20 cellular contexts compared by ENCODE assay signal in genomic region chr4:75302648-75303047, GRCh38.
DNase-seq lines count a peak whose midpoint lies in the region; ATAC-seq, FAIRE-seq and TF ChIP-seq lines count a peak whose summit lies in the region.
"Had no signal": no experiment of that assay in that cellular context is flagged by ENCODE, and none has a peak within 500 bp of the region (broad histone marks: within the 10 kb centered on the region; RNA-seq: fewer than 3 reads in every experiment).

No MANE protein-coding gene starts in this region.

- RAD21 ChIA-PET in GM12878 (lab: Charles Lee; ENCODE audit: unreplicated experiment): no interaction called here

- H3K79me2 ChIP-seq in GM12878 (ENCODE audit: control insufficient read depth, insufficient read depth, low read length) (no peaks in the 10 kb centered on the region), smooth muscle cell (ENCODE audit: low read depth) (no peaks in the 10 kb centered on the region), GM23248 (ENCODE audit: insufficient read depth) (no peaks in the 10 kb centered on the region), HepG2 (ENCODE audit: insufficient read depth, low read length) (no peaks in the 10 kb centered on the region)

- no peaks in the 10 kb centered on the region for H3K4me1 ChIP-seq in GM12878 (ENCODE audit: control insufficient read depth, insufficient read depth, low read length)
- H3K4me1 ChIP-seq in smooth muscle cell (ENCODE audit: low read depth): peaks cover 10% of the 10 kb centered on the region
- H3K4me1 ChIP-seq in GM23248 (ENCODE audit: insufficient read depth): no peaks in the 10 kb centered on the region
- H3K4me1 ChIP-seq in HepG2 (ENCODE audit: insufficient read depth, low read length): no peaks in the 10 kb centered on the region
- H3K4me1 ChIP-seq: BE2C, Caco-2 had no signal

- TF ChIP-seq RAD21 in GM12878 (IDR thresholded peaks at IDR 0.05; ENCODE audit: insufficient read depth, low read depth, low read length) (no peak), HepG2 (CRISPR knock-in tag; IDR thresholded peaks at IDR 0.05) (no peak)

- no peaks in the 10 kb centered on the region for H3K9me2 ChIP-seq in GM23248 (ENCODE audit: insufficient read depth)

- FAIRE-seq in GM12878 (lab: Jason Lieb, UNC): no peak
- FAIRE-seq in HepG2 (lab: Jason Lieb, UNC): no peak
- FAIRE-seq: G401.6, H1 had no signal

- H3K27ac ChIP-seq in GM12878 (ENCODE audit: control insufficient read depth, insufficient read depth) (no peak overlapping the region), smooth muscle cell (ENCODE audit: low read depth) (no peak overlapping the region), GM23248 (no peak overlapping the region), HepG2 (ENCODE audit: extremely low read length, insufficient read depth, low read length) (no peak overlapping the region)
- H3K27ac ChIP-seq: KMS-11 had no signal

- H3K36me3 ChIP-seq in GM12878 (ENCODE audit: control insufficient read depth in 2 of 2, insufficient read depth in 2 of 2, low read length in 1 of 2) (no peaks in the 10 kb centered on the region), smooth muscle cell (ENCODE audit: low read depth) (no peaks in the 10 kb centered on the region), GM23248 (ENCODE audit: low read depth) (no peaks in the 10 kb centered on the region), HepG2 (replicated peaks in 1 of 2; ENCODE audit: control insufficient read depth in 1 of 2, insufficient read depth in 2 of 2, low read length in 2 of 2) (no peaks in the 10 kb centered on the region)
- H3K36me3 ChIP-seq: BE2C, MG63 had no signal

- BruUV-seq in GM12878 (replicated peaks; lab: Mats Ljungman, UMichigan): no TSS peak
- no TSS peak for BruUV-seq in HepG2 (replicated peaks; lab: Mats Ljungman, UMichigan)

- CTCF ChIA-PET in GM12878 (lab: Yijun Ruan, JAX) (no interaction called here), HepG2 (lab: Yijun Ruan, JAX; ENCODE audit: low intra/inter-chr PET ratio, low total read pairs) (no interaction called here)

- TF ChIP-seq EP300 in GM12878 (IDR thresholded peaks at IDR 0.05; ENCODE audit: borderline replicate concordance in 1 of 2, control insufficient read depth in 1 of 2, low read depth in 2 of 2, low read length in 2 of 2): no peak
- no peak for TF ChIP-seq EP300 in HepG2 (IDR thresholded peaks at IDR 0.05; ENCODE audit: low read depth in 2 of 2, low read length in 2 of 2)
- no peak for TF ChIP-seq EP300 in HepG2 (CRISPR knock-in tag; IDR thresholded peaks at IDR 0.05; ENCODE audit: borderline replicate concordance)

- H3F3A ChIP-seq in smooth muscle cell (ENCODE audit: low read depth) (no peaks in the 10 kb centered on the region), GM23248 (ENCODE audit: insufficient read depth) (no peaks in the 10 kb centered on the region)

- H3K9ac ChIP-seq in GM12878 (ENCODE audit: control insufficient read depth, insufficient read depth, low read length) (no peak overlapping the region), smooth muscle cell (ENCODE audit: low read depth) (no peak overlapping the region), GM23248 (no peak overlapping the region), HepG2 (ENCODE audit: insufficient read depth, low read depth, low read length) (no peak overlapping the region)
- H3K9ac ChIP-seq: KMS-11 had no signal

- DNase-seq in NOMO-1 (lab: John Stamatoyannopoulos, UW; ENCODE audit: unreplicated experiment in 2 of 2) (peak; percentile 30 to 54), NOMO-1 treated with dmso at 0.1 percent for 144 hours (lab: John Stamatoyannopoulos, UW; ENCODE audit: unreplicated experiment) (no peak), NOMO-1 treated with DMSO at 0.1 percent for 48 hours (lab: John Stamatoyannopoulos, UW; ENCODE audit: unreplicated experiment) (peak; percentile 64), GM12878 (ENCODE audit: low read depth, low spot score) (no peak), smooth muscle cell (lab: John Stamatoyannopoulos, UW; ENCODE audit: unreplicated experiment) (no peak), GM23248 (no peak), NCI-H2171 treated with DMSO at 0.1 percent for 48 hours (lab: John Stamatoyannopoulos, UW) (no peak), HepG2 (ENCODE audit: low spot score) (no peak)
- DNase-seq: BE2C; Caco-2; CD4-positive, alpha-beta T cell; MG63; NCI-H1694 treated with DMSO at 0.1 percent for 48 hours; NCI-H2107; NCI-H345; NCI-H524 treated with DMSO at 0.1 percent for 48 hours; NK-92 treated with Interleukin-12 subunit alpha and Interleukin-12 subunit beta, amount 100 ng/mL, for 24 hours had no signal

- no peaks in the 10 kb centered on the region for H4K20me1 ChIP-seq in GM12878 (ENCODE audit: control insufficient read depth, insufficient read depth)
- no peaks in the 10 kb centered on the region for H4K20me1 ChIP-seq in smooth muscle cell (ENCODE audit: low read depth)
- no peaks in the 10 kb centered on the region for H4K20me1 ChIP-seq in GM23248 (ENCODE audit: insufficient read depth)
- no peaks in the 10 kb centered on the region for H4K20me1 ChIP-seq in HepG2 (ENCODE audit: insufficient read depth, low read length)

- H3K9me3 ChIP-seq in GM12878 (replicated peaks; ENCODE audit: control insufficient read depth, insufficient read depth, low read length) (no peaks in the 10 kb centered on the region), smooth muscle cell (replicated peaks; ENCODE audit: low read depth) (no peaks in the 10 kb centered on the region), GM23248 (ENCODE audit: low read depth) (no peaks in the 10 kb centered on the region), HepG2 (ENCODE audit: low read length) (no peaks in the 10 kb centered on the region)
- H3K9me3 ChIP-seq: BE2C, Caco-2, MG63 had no signal

- H3K4me3 ChIP-seq in GM12878 (no peak overlapping the region), smooth muscle cell (no peak overlapping the region), GM23248 (no peak overlapping the region), HepG2 (replicated peaks in 1 of 3; ENCODE audit: insufficient read depth in 1 of 3, low read depth in 2 of 3, low read length in 3 of 3) (no peak overlapping the region)
- H3K4me3 ChIP-seq: MG63 had no signal

- SMC1A ChIA-PET in GM12878 (lab: Charles Lee; ENCODE audit: uncharacterized antibody, unreplicated experiment): no interaction called here

- no peak overlapping the region for H2AFZ ChIP-seq in GM12878 (ENCODE audit: control insufficient read depth, low read depth, low read length)
- peak overlapping the region; percentile 28 for H2AFZ ChIP-seq in smooth muscle cell (ENCODE audit: low read depth)
- no peak overlapping the region for H2AFZ ChIP-seq in GM23248
- H2AFZ ChIP-seq in HepG2 (ENCODE audit: low read length): no peak overlapping the region

- POLR2A ChIA-PET in GM12878 (lab: Charles Lee): no interaction called here
- POLR2A ChIA-PET in HepG2 (lab: Yijun Ruan, JAX): no interaction called here

- H3K4me2 ChIP-seq in GM12878 (ENCODE audit: control insufficient read depth, insufficient read depth) (no peak overlapping the region), smooth muscle cell (no peak overlapping the region), GM23248 (ENCODE audit: unreplicated experiment) (no peak overlapping the region), HepG2 (ENCODE audit: low read depth, low read length) (no peak overlapping the region)
- H3K4me2 ChIP-seq: KMS-11 had no signal

- H3K27me3 ChIP-seq in GM12878 (replicated peaks in 1 of 2; ENCODE audit: control insufficient read depth in 2 of 2, insufficient read depth in 2 of 2, low read length in 1 of 2): no peaks in the 10 kb centered on the region
- H3K27me3 ChIP-seq in smooth muscle cell (ENCODE audit: low read depth): no peaks in the 10 kb centered on the region
- H3K27me3 ChIP-seq in GM23248 (replicated peaks; ENCODE audit: insufficient read depth): no peaks in the 10 kb centered on the region
- H3K27me3 ChIP-seq in HepG2 (ENCODE audit: control insufficient read depth in 1 of 2, insufficient read depth in 2 of 2, low read length in 2 of 2): no peaks in the 10 kb centered on the region; a peak in 1 of 5 replicates
- H3K27me3 ChIP-seq: BE2C, MG63 had no signal

- WGBS in GM12878 (ENCODE audit: insufficient coverage, insufficient replicate concordance, low lambda C conversion rate, missing lambda C conversion rate): 28% methylated on average over 2 of the region's 2 CpGs
- WGBS in smooth muscle cell (ENCODE audit: low lambda C conversion rate): 82% methylated on average over 2 of the region's 2 CpGs
- WGBS in GM23248 (ENCODE audit: low coverage in 1 of 2, low lambda C conversion rate in 2 of 2, missing lambda C conversion rate in 2 of 2), 2 experiments: 4% methylated on average over 2 of the region's 2 CpGs
- WGBS in HepG2 (ENCODE audit: low lambda C conversion rate): 0% methylated on average over 2 of the region's 2 CpGs

- TF ChIP-seq CTCF in GM12878 (IDR thresholded peaks at IDR 0.05 in 2 of 3, conservative IDR thresholded peaks at IDR 0.05 in 1 of 3; ENCODE audit: control insufficient read depth in 2 of 3, extremely low read depth in 1 of 3, insufficient read depth in 1 of 3, low read depth in 3 of 3, low read length in 3 of 3) (no peak), smooth muscle cell (IDR thresholded peaks at IDR 0.05; ENCODE audit: borderline replicate concordance, insufficient read depth, poor library complexity, severe bottlenecking) (no peak), HepG2 (CRISPR knock-in tag; IDR thresholded peaks at IDR 0.05) (no peak)

- intact Hi-C loops in GM12878 (cut with micrococcal nuclease; ENCODE audit: unreplicated experiment) (no loop called here), HepG2 (cut with micrococcal nuclease; ENCODE audit: unreplicated experiment) (no loop called here)

- ATAC-seq in GM12878 (no peak), HepG2 (no peak)

- in situ Hi-C loops in GM12878 (cut with MboI): no loop called here
- in situ Hi-C loops in GM23248 (cut with MboI): no loop called here
- in situ Hi-C loops in HepG2 (cut with HindIII; ENCODE audit: extremely low pct_ligation_motif_present, low pct_unique_long_range_greater_than_20kb): no loop called here

- no peak for TF ChIP-seq POLR2A in GM12878 (IDR thresholded peaks at IDR 0.05; ENCODE audit: low read depth, low read length)
- TF ChIP-seq POLR2A in HepG2 (IDR thresholded peaks at IDR 0.05; ENCODE audit: insufficient read depth in 1 of 2, low read depth in 2 of 2, low read length in 2 of 2): no peak

TF ChIP-seq in GM12878, 131 proteins besides CTCF, POLR2A, EP300 and RAD21 (continues in another document):
- TF ChIP-seq BACH1 (IDR thresholded peaks at IDR 0.05; ENCODE audit: borderline replicate concordance): no peak

TF ChIP-seq in HepG2, 621 proteins besides CTCF, POLR2A, EP300 and RAD21:
- TF ChIP-seq SRSF9 (IDR thresholded peaks at IDR 0.05; ENCODE audit: borderline replicate concordance, insufficient read depth, low read depth, low read length, poor library complexity, severe bottlenecking): no peak

Comparison
In these comparisons a context has a peak if more than half of its experiments do, and no peak if none do; other contexts are left out.
1. DNase-seq: peak in NOMO-1 (2 of 2) and NOMO-1 treated with DMSO at 0.1 percent for 48 hours (single experiment); none in NOMO-1 treated with dmso at 0.1 percent for 144 hours (single experiment), GM12878 (single experiment), smooth muscle cell (single experiment), GM23248 (single experiment), NCI-H2171 treated with DMSO at 0.1 percent for 48 hours (single experiment) and HepG2 (single experiment).